8 cellular contexts compared by ENCODE assay signal in genomic region chr2:65436169-65436824, GRCh38. TPM values are rescaled to one million over a fixed set of nuclear protein-coding genes. Genes with fewer than 3 reads are reported as not detected.
A peak's percentile ranks its signal among the peaks of the same experiment; 100 is the strongest.
DNase-seq lines count a peak whose midpoint lies in the region; ATAC-seq and TF ChIP-seq lines count a peak whose summit lies in the region.

No MANE protein-coding gene starts in this region.

- no peaks in the 10 kb centered on the region for H3K36me3 ChIP-seq in OCI-LY7 (ENCODE audit: insufficient read depth, low read length)
- H3K36me3 ChIP-seq in upper lobe of left lung = no peaks in the 10 kb centered on the region

- no peak for TF ChIP-seq CTCF in OCI-LY7 (conservative IDR thresholded peaks at IDR 0.05; ENCODE audit: low read length)
- TF ChIP-seq CTCF in upper lobe of left lung (IDR thresholded peaks at IDR 0.05) = no peak

- no peaks in the 10 kb centered on the region for H3K9me2 ChIP-seq in OCI-LY7 (ENCODE audit: insufficient read depth, low read length)

- DNase-seq in DMS53 treated with DMSO at 0.1 percent for 48 hours (lab: John Stamatoyannopoulos, UW; ENCODE audit: unreplicated experiment) = peak; percentile 91
- peak; percentile 83 for DNase-seq in HuH-7 (ENCODE audit: low spot score)
- peak; percentile 82 for DNase-seq in OCI-LY7 (ENCODE audit: low spot score)
- peak; percentile 9 for DNase-seq in activated effector memory CD4-positive, alpha-beta T cell treated with Interleukin-2 at 50 U/mL for 16 hours
- DNase-seq in fibroblast of the conjunctiva (ENCODE audit: low read depth) = peak; percentile 96
- DNase-seq in naive thymus-derived CD8-positive, alpha-beta T cell = peak in 5 of 10 donors; percentile 8 to 23 (median 18)
- DNase-seq in upper lobe of left lung = peak; percentile 92 to 97

- POLR2A ChIA-PET in OCI-LY7 (lab: Charles Lee) = interaction anchor here (0.6 to 1.4 kb wide), 12 partner anchors 9 to 143 kb away, joined by 3 to 7 read pairs (median 4); no protein-coding TSS in a partner anchor
- POLR2A ChIA-PET in naive thymus-derived CD8-positive, alpha-beta T cell (lab: Charles Lee) = interaction anchor here (0.6 kb wide), 1 partner anchor 23 kb away, joined by 3 read pairs; no protein-coding TSS in a partner anchor

- intact Hi-C loops in OCI-LY7 (cut with micrococcal nuclease; ENCODE audit: unreplicated experiment) = loop anchor here (1.0 to 5.0 kb wide), 4 partner anchors 119 to 379 kb away; partner anchors contain the start of gene CEP68

- no TSS peak for BruUV-seq in OCI-LY7 (replicated peaks; lab: Mats Ljungman, UMichigan)

- CTCF ChIA-PET in OCI-LY7 (lab: Charles Lee; ENCODE audit: unreplicated experiment) = no interaction called here

- H3K4me3 ChIP-seq in OCI-LY7 (ENCODE audit: low read depth, low read length, poor library complexity, severe bottlenecking) = peak overlapping the region; percentile 75
- H3K4me3 ChIP-seq in upper lobe of left lung = peak overlapping the region; percentile 57 to 79 (median 70)

- H3K79me2 ChIP-seq in OCI-LY7 (ENCODE audit: insufficient read depth, low read depth, low read length) = no peaks in the 10 kb centered on the region

- H4K20me1 ChIP-seq in OCI-LY7 (ENCODE audit: insufficient read depth, low read length) = no peaks in the 10 kb centered on the region

- 0 to 1% methylated on average over 8 to 57 of the region's 65 CpGs for WGBS in upper lobe of left lung, 2 donors

- H3K27me3 Mint-ChIP-seq in naive thymus-derived CD8-positive, alpha-beta T cell = peaks cover 24 to 59% (median 45%) of the 10 kb centered on the region in 5 donors

- peak overlapping the region in 3 of 10 donors; percentile 46 to 51 (median 46) for H3K27ac Mint-ChIP-seq in naive thymus-derived CD8-positive, alpha-beta T cell

- peak overlapping the region; percentile 93 for H2AFZ ChIP-seq in OCI-LY7 (ENCODE audit: low read length)

- TF ChIP-seq POLR2A in upper lobe of left lung (IDR thresholded peaks at IDR 0.05) = peak in 3 of 4 donors; percentile 16 to 76 (median 63)

- peaks cover 8 to 25% (median 16%) of the 10 kb centered on the region in 4 donors for H3K4me1 Mint-ChIP-seq in naive thymus-derived CD8-positive, alpha-beta T cell

- no peaks in the 10 kb centered on the region for H3K27me3 ChIP-seq in upper lobe of left lung

- peak; percentile 31 for ATAC-seq in GM21526 (IDR thresholded peaks at IDR 0.05; ENCODE audit: low FRiP score, unreplicated experiment)
- ATAC-seq in naive thymus-derived CD8-positive, alpha-beta T cell = peak; percentile 9 to 10
- peak; percentile 80 to 86 for ATAC-seq in upper lobe of left lung (ENCODE audit: low FRiP score in 2 of 2)

- peak overlapping the region; percentile 83 for H3K4me2 ChIP-seq in OCI-LY7 (ENCODE audit: low read length)

- peaks cover 0 to 4% (median 0%) of the 10 kb centered on the region in 3 donors for H3K36me3 Mint-ChIP-seq in naive thymus-derived CD8-positive, alpha-beta T cell

- H3K9me3 ChIP-seq in OCI-LY7 (ENCODE audit: low read length) = no peaks in the 10 kb centered on the region
- H3K9me3 ChIP-seq in upper lobe of left lung = no peaks in the 10 kb centered on the region

- H3K27ac ChIP-seq in OCI-LY7 (ENCODE audit: low read depth, low read length, poor library complexity, severe bottlenecking) = peak overlapping the region; percentile 69
- H3K27ac ChIP-seq in upper lobe of left lung = peak overlapping the region; percentile 93 to 97 (median 96)

- TF ChIP-seq EP300 in upper lobe of left lung (IDR thresholded peaks at IDR 0.05) = peak in 2 of 4 donors; percentile 5 to 74

- H3K4me3 Mint-ChIP-seq in naive thymus-derived CD8-positive, alpha-beta T cell = peak overlapping the region; percentile 83 to 96 (median 91)

- peaks cover 38% of the 10 kb centered on the region for H3K4me1 ChIP-seq in OCI-LY7 (ENCODE audit: insufficient read depth, low read length, poor library complexity, severe bottlenecking)
- peaks cover 16 to 29% (median 25%) of the 10 kb centered on the region in 4 donors for H3K4me1 ChIP-seq in upper lobe of left lung

- peaks cover 0 to 3% (median 0%) of the 10 kb centered on the region in 9 donors for H3K9me3 Mint-ChIP-seq in naive thymus-derived CD8-positive, alpha-beta T cell

RNA-seq across cellular contexts. Expression of gene SPRED2, which starts 3.9 kb away (rescaled TPM):
- 4.9 and 8.0 TPM in 2 replicates for total RNA-seq in OCI-LY7 (2014; rRNA removed; shearing (Covaris generic))
- total RNA-seq in OCI-LY7 (2022) (41.9 and 49.1 TPM in 2 replicates), upper lobe of left lung (10 to 100 TPM; 15.7 to 53.0 (median 38.1) TPM)
- under 1 TPM; 0.23 to 0.33 TPM for total RNA-seq in naive thymus-derived CD8-positive, alpha-beta T cell
- polyA plus RNA-seq in naive thymus-derived CD8-positive, alpha-beta T cell = under 1 TPM in 2 of 3 donors, not detected in 1; 0.17 to 0.57 TPM

Comparison
In these comparisons a context has a peak if more than half of its experiments do, and no peak if none do; other contexts are left out.
1. ATAC-seq: peak in every context shown above with its lines; median percentile 83 in upper lobe of left lung; 31 in GM21526; 10 in naive thymus-derived CD8-positive, alpha-beta T cell.
2. RNA of gene SPRED2, which starts 3.9 kb away (total RNA-seq): 4.9 to 49.1 TPM in OCI-LY7 and 15.7 to 53.0 TPM in upper lobe of left lung; 0.23 to 0.33 TPM in naive thymus-derived CD8-positive, alpha-beta T cell; every median in the first group is over 4 times any median in the second.